Comparison of ENCODE assay signal across 12 cellular contexts in genomic region chr7:136677456-136678365, GRCh38.
DNase-seq lines count a peak whose midpoint lies in the region; ATAC-seq and TF ChIP-seq lines count a peak whose summit lies in the region.
"Had no signal": no experiment of that assay in that cellular context is flagged by ENCODE, and none has a peak within 500 bp of the region (broad histone marks: within the 10 kb centered on the region; RNA-seq: fewer than 3 reads in every experiment).

No MANE protein-coding gene starts in this region.

- no CpG with 5 or more reads among the region's 10 CpGs for WGBS in neuronal stem cell (ENCODE audit: extremely low coverage in 2 of 2, insufficient read length in 2 of 2, insufficient replicate concordance in 1 of 2), 2 donors

- H3K36me3 Mint-ChIP-seq in WTC11: peaks cover 3% of the 10 kb centered on the region; the same call in 1 of the 2 replicates
- H3K36me3 Mint-ChIP-seq: activated naive CD8-positive, alpha-beta T cell treated with anti-CD3 and anti-CD28 coated beads, Interleukin-2, amount 10 ng/mL, durations not matched to agents 7 days and 5 days had no signal

- no peaks in the 10 kb centered on the region for H3K36me3 ChIP-seq in neuronal stem cell (replicated peaks in 1 of 2; ENCODE audit: control insufficient read depth in 2 of 2, insufficient read depth in 2 of 2, low read length in 2 of 2)

- peaks cover 24% of the 10 kb centered on the region for H3K9me3 Mint-ChIP-seq in WTC11

- H4K91ac ChIP-seq in neuronal stem cell (ENCODE audit: low read depth, low read length, poor library complexity): no peak overlapping the region

- H4K8ac ChIP-seq in neuronal stem cell (ENCODE audit: low read depth, low read length): peak overlapping the region; percentile 52

- peak overlapping the region; percentile 32 for H2AFZ ChIP-seq in neuronal stem cell (ENCODE audit: low read length)

- H3K18ac ChIP-seq in neuronal stem cell (ENCODE audit: low read length): no peak overlapping the region

- H3K27me3 ChIP-seq in neuronal stem cell (ENCODE audit: control insufficient read depth in 3 of 3, insufficient read depth in 3 of 3, low read depth in 1 of 3, low read length in 3 of 3): no peaks in the 10 kb centered on the region

- no peak overlapping the region for H2BK5ac ChIP-seq in neuronal stem cell (ENCODE audit: low read length)

- DNase-seq in HT1080 (ENCODE audit: low read depth) (peak; percentile 58), WTC11 (ENCODE audit: low spot score) (no peak), neuronal stem cell (ENCODE audit: low spot score) (no peak), NCI-H1694 treated with DMSO at 0.1 percent for 48 hours (lab: John Stamatoyannopoulos, UW) (no peak), GM20000 (ENCODE audit: low spot score) (no peak)
- DNase-seq in activated CD4-positive, alpha-beta T cell treated with anti-CD3 and anti-CD28 coated beads, Interleukin-2, amount 50 U/mL, for 48 hours: no peak
- no peak for DNase-seq in stimulated activated CD4-positive, alpha-beta T cell treated with anti-CD3 and anti-CD28 coated beads, Interleukin-15, amount 100 ng/mL, for 24 hours
- DNase-seq: activated naive CD8-positive, alpha-beta T cell treated with anti-CD3 and anti-CD28 coated beads, Interleukin-2, amount 10 ng/mL, durations not matched to agents 7 days and 5 days; natural killer cell; NCI-H1694 had no signal

- POLR2A ChIA-PET in WTC11 (lab: Charles Lee): no interaction called here

- CTCF ChIA-PET in WTC11 (lab: Charles Lee): no interaction called here

- TF ChIP-seq CTCF in WTC11 (IDR thresholded peaks at IDR 0.05) (no peak), GM20000 (IDR thresholded peaks at IDR 0.05; ENCODE audit: extremely low read depth, missing control alignments) (no peak)

- H3K27ac ChIP-seq in neuronal stem cell (replicated peaks; ENCODE audit: low read length): no peak overlapping the region
- H3K27ac ChIP-seq: VCaP had no signal

- no peak overlapping the region for H3K23ac ChIP-seq in neuronal stem cell (ENCODE audit: low read depth, low read length, poor library complexity)

- no peaks in the 10 kb centered on the region for H3K4me1 ChIP-seq in neuronal stem cell (ENCODE audit: control insufficient read depth in 2 of 2, insufficient read depth in 1 of 2, low read depth in 1 of 2, low read length in 2 of 2)

- H3K79me1 ChIP-seq in neuronal stem cell (ENCODE audit: low read depth, low read length): no peaks in the 10 kb centered on the region

- peak overlapping the region; percentile 66 for H3K27ac Mint-ChIP-seq in WTC11
- H3K27ac Mint-ChIP-seq: activated naive CD8-positive, alpha-beta T cell treated with anti-CD3 and anti-CD28 coated beads, Interleukin-2, amount 10 ng/mL, durations not matched to agents 7 days and 5 days; natural killer cell had no signal

- no peak overlapping the region for H3K4ac ChIP-seq in neuronal stem cell (ENCODE audit: low read length)

- H2BK12ac ChIP-seq in neuronal stem cell (ENCODE audit: low read length): no peak overlapping the region

- peak; percentile 66 for ATAC-seq in GM19397 (IDR thresholded peaks at IDR 0.05; ENCODE audit: unreplicated experiment)
- ATAC-seq in WTC11: peak; percentile 69
- ATAC-seq: natural killer cell had no signal

- H3K9me3 ChIP-seq in neuronal stem cell (replicated peaks in 1 of 2; ENCODE audit: control insufficient read depth in 2 of 2, insufficient read depth in 1 of 2, low read depth in 1 of 2, low read length in 2 of 2): no peaks in the 10 kb centered on the region

- H3K4me3 Mint-ChIP-seq in WTC11: no peak overlapping the region
- H3K4me3 Mint-ChIP-seq: activated naive CD8-positive, alpha-beta T cell treated with anti-CD3 and anti-CD28 coated beads, Interleukin-2, amount 10 ng/mL, durations not matched to agents 7 days and 5 days; natural killer cell had no signal

- H2BK15ac ChIP-seq in neuronal stem cell (ENCODE audit: low read length): no peak overlapping the region

- H3K9ac ChIP-seq in neuronal stem cell (ENCODE audit: low read depth, low read length, poor library complexity): no peak overlapping the region

- no peaks in the 10 kb centered on the region for H3K27me3 Mint-ChIP-seq in WTC11 (ENCODE audit: low read depth)
- H3K27me3 Mint-ChIP-seq: activated naive CD8-positive, alpha-beta T cell treated with anti-CD3 and anti-CD28 coated beads, Interleukin-2, amount 10 ng/mL, durations not matched to agents 7 days and 5 days had no signal

- H3K14ac ChIP-seq in neuronal stem cell (ENCODE audit: low read length): no peak overlapping the region

- H2AK5ac ChIP-seq in neuronal stem cell (ENCODE audit: low read depth, low read length): no peak overlapping the region

- no peak overlapping the region for H2BK120ac ChIP-seq in neuronal stem cell (ENCODE audit: low read depth, low read length)

- no peak overlapping the region for H3K4me3 ChIP-seq in neuronal stem cell (ENCODE audit: low read length in 2 of 2)

- H3K4me1 Mint-ChIP-seq in WTC11: peaks cover 12% of the 10 kb centered on the region
- H3K4me1 Mint-ChIP-seq: activated naive CD8-positive, alpha-beta T cell treated with anti-CD3 and anti-CD28 coated beads, Interleukin-2, amount 10 ng/mL, durations not matched to agents 7 days and 5 days; natural killer cell had no signal

- H3K4me2 ChIP-seq in neuronal stem cell (ENCODE audit: insufficient read depth, low read length, poor library complexity, severe bottlenecking): no peak overlapping the region

TF ChIP-seq in WTC11, 78 proteins besides CTCF, POLR2A, EP300 and RAD21:
- no peak for TF ChIP-seq ELF4 (CRISPR knock-in tag; IDR thresholded peaks at IDR 0.05; ENCODE audit: low read depth)
- TF ChIP-seq, protein P1, sequence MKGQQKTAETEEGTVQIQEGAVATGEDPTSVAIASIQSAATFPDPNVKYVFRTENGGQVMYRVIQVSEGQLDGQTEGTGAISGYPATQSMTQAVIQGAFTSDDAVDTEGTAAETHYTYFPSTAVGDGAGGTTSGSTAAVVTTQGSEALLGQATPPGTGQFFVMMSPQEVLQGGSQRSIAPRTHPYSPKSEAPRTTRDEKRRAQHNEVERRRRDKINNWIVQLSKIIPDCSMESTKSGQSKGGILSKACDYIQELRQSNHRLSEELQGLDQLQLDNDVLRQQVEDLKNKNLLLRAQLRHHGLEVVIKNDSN (CRISPR knock-in tag; IDR thresholded peaks at IDR 0.05): no peak
- TF ChIP-seq ATF3 (CRISPR knock-in tag; conservative IDR thresholded peaks at IDR 0.05): no peak
- no peak for TF ChIP-seq E2F5 (CRISPR knock-in tag; IDR thresholded peaks at IDR 0.05)
- TF ChIP-seq, protein P2, sequence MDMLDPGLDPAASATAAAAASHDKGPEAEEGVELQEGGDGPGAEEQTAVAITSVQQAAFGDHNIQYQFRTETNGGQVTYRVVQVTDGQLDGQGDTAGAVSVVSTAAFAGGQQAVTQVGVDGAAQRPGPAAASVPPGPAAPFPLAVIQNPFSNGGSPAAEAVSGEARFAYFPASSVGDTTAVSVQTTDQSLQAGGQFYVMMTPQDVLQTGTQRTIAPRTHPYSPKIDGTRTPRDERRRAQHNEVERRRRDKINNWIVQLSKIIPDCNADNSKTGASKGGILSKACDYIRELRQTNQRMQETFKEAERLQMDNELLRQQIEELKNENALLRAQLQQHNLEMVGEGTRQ (CRISPR knock-in tag; IDR thresholded peaks at IDR 0.05): no peak
TF ChIP-seq in WTC11: peak in this region for 0.
